In the genomic region with DNA sequence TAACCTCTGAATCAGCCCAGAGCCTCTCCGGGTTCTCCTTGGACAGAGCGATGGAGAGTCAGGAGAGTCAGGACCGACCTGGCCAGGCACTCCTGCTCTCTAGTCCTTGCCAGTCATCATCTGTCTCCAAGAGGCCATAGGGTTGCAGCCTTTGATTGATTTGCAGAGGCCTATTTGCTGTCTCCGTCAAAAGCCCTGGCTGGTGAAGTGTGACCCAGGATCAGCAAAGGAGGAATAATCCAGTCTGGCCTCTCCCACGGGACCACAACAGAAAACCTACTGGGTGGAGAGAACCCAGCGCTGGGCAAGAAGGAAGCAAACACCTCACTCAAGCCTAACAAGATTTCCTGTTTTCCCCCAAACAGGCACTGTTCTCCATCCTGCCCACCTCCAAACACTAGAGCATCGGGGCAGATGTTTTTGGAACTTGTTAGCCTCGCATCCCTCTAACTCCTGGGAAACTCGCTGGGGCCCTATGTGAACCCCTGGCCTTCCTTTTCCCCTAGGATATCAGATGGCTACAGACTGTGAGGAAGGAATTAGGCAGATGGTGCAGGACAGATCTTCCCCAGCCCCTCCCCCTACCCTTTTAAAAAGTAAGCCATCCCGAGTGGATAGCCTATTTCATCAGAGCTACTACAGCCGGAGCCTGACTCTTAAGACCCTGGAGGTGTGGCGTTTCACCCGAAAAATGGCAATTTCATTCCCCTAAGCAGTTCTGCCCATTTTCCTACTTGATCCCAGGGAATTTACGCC, we compare ENCODE assay signal across 10 cellular contexts. TPM values are rescaled to one million over a fixed set of nuclear protein-coding genes. Genes with fewer than 3 reads are reported as not detected.
DNase-seq lines count a peak whose midpoint lies in the region; ATAC-seq and TF ChIP-seq lines count a peak whose summit lies in the region.
"Had no signal": no experiment of that assay in that cellular context is flagged by ENCODE, and none has a peak within 500 bp of the region (broad histone marks: within the 10 kb centered on the region; RNA-seq: fewer than 3 reads in every experiment).

No MANE protein-coding gene starts in this region.

- CTCF ChIA-PET in CD4-positive, alpha-beta T cell (lab: Charles Lee): interaction anchor here (0.6 to 0.8 kb wide), 2 partner anchors 9 to 461 kb away, joined by 3 read pairs; no protein-coding TSS in a partner anchor

- POLR2A ChIA-PET in CD4-positive, alpha-beta T cell (lab: Charles Lee): interaction anchor here (1.1 kb wide), 1 partner anchor 10 kb away, joined by 3 read pairs; no protein-coding TSS in a partner anchor

- H3K4me3 ChIP-seq in HUES48 (ENCODE audit: low read depth, low read length) (no peak overlapping the region), trophoblast cell (ENCODE audit: low read depth, low read length) (no peak overlapping the region)
- H3K4me3 ChIP-seq: SJSA1 had no signal

- no peaks in the 10 kb centered on the region for H3K27me3 ChIP-seq in CD4-positive, alpha-beta T cell (ENCODE audit: control insufficient read depth, insufficient read depth, low read length)
- no peaks in the 10 kb centered on the region for H3K27me3 ChIP-seq in HUES48 (ENCODE audit: control insufficient read depth, insufficient read depth, low read length)
- H3K27me3 ChIP-seq in trophoblast cell (ENCODE audit: insufficient read depth, low read length): no peaks in the 10 kb centered on the region
- H3K27me3 ChIP-seq: SJSA1 had no signal

- H3K36me3 ChIP-seq in HUES48 (ENCODE audit: control insufficient read depth, insufficient read depth, low read length): peaks cover 98% of the 10 kb centered on the region
- peaks cover 51 to 64% of the 10 kb centered on the region in 2 experiments for H3K36me3 ChIP-seq in trophoblast cell (ENCODE audit: control insufficient read depth in 1 of 2, insufficient read depth in 2 of 2, low read length in 2 of 2)

- H3K9me3 ChIP-seq in CD4-positive, alpha-beta T cell (ENCODE audit: control insufficient read depth, low read length): no peaks in the 10 kb centered on the region
- H3K9me3 ChIP-seq in HUES48 (ENCODE audit: control insufficient read depth, insufficient read depth, low read length) (no peaks in the 10 kb centered on the region), trophoblast cell (ENCODE audit: insufficient read depth, low read depth, low read length) (no peaks in the 10 kb centered on the region)
- H3K9me3 ChIP-seq: SJSA1 had no signal

- peaks cover 10% of the 10 kb centered on the region for H3K36me3 Mint-ChIP-seq in CD4-positive, alpha-beta T cell (ENCODE audit: low read depth)
- H3K36me3 Mint-ChIP-seq in chondrocyte (ENCODE audit: low read depth): no peaks in the 10 kb centered on the region
- peaks cover 10% of the 10 kb centered on the region for H3K36me3 Mint-ChIP-seq in mesothelial cell of epicardium

- no peaks in the 10 kb centered on the region for H3K9me3 Mint-ChIP-seq in CD4-positive, alpha-beta T cell
- H3K9me3 Mint-ChIP-seq in chondrocyte (ENCODE audit: low read depth): no peaks in the 10 kb centered on the region
- no peaks in the 10 kb centered on the region for H3K9me3 Mint-ChIP-seq in mesothelial cell of epicardium

- peak overlapping the region; percentile 23 for H3K4me3 Mint-ChIP-seq in CD4-positive, alpha-beta T cell
- H3K4me3 Mint-ChIP-seq in chondrocyte (ENCODE audit: unreplicated experiment): no peak overlapping the region
- no peak overlapping the region for H3K4me3 Mint-ChIP-seq in mesothelial cell of epicardium

- peak overlapping the region; percentile 65 for H3K27ac Mint-ChIP-seq in CD4-positive, alpha-beta T cell
- peak overlapping the region; percentile 69 for H3K27ac Mint-ChIP-seq in chondrocyte (ENCODE audit: unreplicated experiment)
- peak overlapping the region; percentile 58 for H3K27ac Mint-ChIP-seq in mesothelial cell of epicardium

- no peak overlapping the region for H3K23ac ChIP-seq in trophoblast cell (ENCODE audit: low read length)

- no peak overlapping the region for H3K18ac ChIP-seq in trophoblast cell (ENCODE audit: low read length)

- H2AFZ ChIP-seq in trophoblast cell (ENCODE audit: insufficient read depth, low read length, poor library complexity): no peak overlapping the region

- no CpG with 5 or more reads among the region's 14 CpGs for WGBS in trophoblast cell (ENCODE audit: extremely low coverage, insufficient coverage, insufficient read length)

- no peak for DNase-seq in CD4-positive, alpha-beta T cell
- peak; percentile 50 for DNase-seq in chondrocyte (ENCODE audit: low spot score)
- DNase-seq in mesothelial cell of epicardium (ENCODE audit: low spot score in 2 of 2, unreplicated experiment in 2 of 2): no peak
- DNase-seq in NCI-H510A treated with DMSO at 0.1 percent for 48 hours (lab: John Stamatoyannopoulos, UW): no peak
- DNase-seq in stimulated activated naive CD8-positive, alpha-beta T cell treated with anti-CD3 and anti-CD28 coated beads, Interleukin-15, Interleukin-2, amounts not matched to agents 100 U/mL and 50 U/mL, for 24 hours: no peak
- no peak for DNase-seq in trophoblast cell
- no peak for DNase-seq in activated CD4-positive, alpha-beta T cell treated with anti-CD3 and anti-CD28 coated beads, Interleukin-2, amount 50 U/mL, for 48 hours
- DNase-seq: amniotic stem cell had no signal

- H3K14ac ChIP-seq in trophoblast cell (ENCODE audit: low read length): no peak overlapping the region

- H2BK5ac ChIP-seq in trophoblast cell (ENCODE audit: low read depth, low read length, poor library complexity): no peak overlapping the region

- intact Hi-C loops in CD4-positive, alpha-beta T cell (cut with DNase I, micrococcal nuclease): no loop called here

- H2BK120ac ChIP-seq in trophoblast cell (ENCODE audit: insufficient read depth, low read length, poor library complexity): no peak overlapping the region

- H3K4me2 ChIP-seq in trophoblast cell (ENCODE audit: low read length): no peak overlapping the region

- H3K9ac ChIP-seq in HUES48 (ENCODE audit: low read depth, low read length): no peak overlapping the region
- no peak overlapping the region for H3K9ac ChIP-seq in trophoblast cell (ENCODE audit: low read length)

- H3K79me1 ChIP-seq in trophoblast cell (ENCODE audit: low read length): no peaks in the 10 kb centered on the region

- ATAC-seq in CD4-positive, alpha-beta T cell (ENCODE audit: poor library complexity): no peak
- ATAC-seq in stimulated activated naive CD8-positive, alpha-beta T cell treated with anti-CD3 and anti-CD28 coated beads, Interleukin-15, Interleukin-2, amounts not matched to agents 100 U/mL and 50 U/mL, for 24 hours: no peak

- no peak overlapping the region for H2BK12ac ChIP-seq in trophoblast cell (ENCODE audit: low read length)

- no peak overlapping the region for H2AK5ac ChIP-seq in trophoblast cell (ENCODE audit: low read length)

- TF ChIP-seq CTCF in CD4-positive, alpha-beta T cell (IDR thresholded peaks at IDR 0.05): no peak
- TF ChIP-seq CTCF in chondrocyte (IDR thresholded peaks at IDR 0.05): no peak
- no peak for TF ChIP-seq CTCF in mesothelial cell of epicardium (IDR thresholded peaks at IDR 0.05; ENCODE audit: unreplicated experiment)

- H4K12ac ChIP-seq in trophoblast cell (ENCODE audit: low read depth, low read length): no peak overlapping the region

- H3K27ac ChIP-seq in CD4-positive, alpha-beta T cell (ENCODE audit: low read depth, low read length): no peak overlapping the region
- peak overlapping the region; percentile 23 for H3K27ac ChIP-seq in HUES48 (ENCODE audit: low read depth, low read length)
- no peak overlapping the region for H3K27ac ChIP-seq in trophoblast cell (ENCODE audit: low read depth, low read length)
- H3K27ac ChIP-seq: SJSA1 had no signal

- H3K4ac ChIP-seq in trophoblast cell (ENCODE audit: low read depth, low read length): no peak overlapping the region

- H3K79me2 ChIP-seq in trophoblast cell (ENCODE audit: control insufficient read depth, insufficient read depth, low read length, poor library complexity): no peaks in the 10 kb centered on the region

- H4K91ac ChIP-seq in trophoblast cell (ENCODE audit: low read depth, low read length): no peak overlapping the region

- no peaks in the 10 kb centered on the region for H3K27me3 Mint-ChIP-seq in CD4-positive, alpha-beta T cell
- no peaks in the 10 kb centered on the region for H3K27me3 Mint-ChIP-seq in chondrocyte (ENCODE audit: low read depth)
- no peaks in the 10 kb centered on the region for H3K27me3 Mint-ChIP-seq in mesothelial cell of epicardium (ENCODE audit: low read depth)

- no peak overlapping the region for H4K8ac ChIP-seq in trophoblast cell (ENCODE audit: low read depth, low read length)

- H3K4me1 ChIP-seq in HUES48 (ENCODE audit: control insufficient read depth, insufficient read depth, low read length): no peaks in the 10 kb centered on the region
- no peaks in the 10 kb centered on the region for H3K4me1 ChIP-seq in trophoblast cell (ENCODE audit: control insufficient read depth in 1 of 2, insufficient read depth in 2 of 2, low read length in 2 of 2)

- H3K4me1 Mint-ChIP-seq in CD4-positive, alpha-beta T cell (ENCODE audit: low read depth): peaks cover 33% of the 10 kb centered on the region
- H3K4me1 Mint-ChIP-seq in chondrocyte (ENCODE audit: low read depth) (peaks cover 20% of the 10 kb centered on the region), mesothelial cell of epicardium (peaks cover 13% of the 10 kb centered on the region)

RNA-seq across cellular contexts. Expression of a gene that starts 54.3 kb away (rescaled TPM):
- total RNA-seq in CD4-positive, alpha-beta T cell: under 1 TPM; 0.16 to 0.47 TPM
- 11.9 to 14.5 TPM (median 14.0 TPM) in 3 replicates for total RNA-seq in chondrocyte
- total RNA-seq in mesothelial cell of epicardium: 213 to 245 TPM (median 216 TPM) in 3 replicates
- 124 and 125 TPM in 2 replicates for polyA plus RNA-seq in trophoblast cell (2013)

Comparison
In these comparisons a context has a peak if more than half of its experiments do, and no peak if none do; other contexts are left out.
1. RNA of a gene that starts 54.3 kb away (total RNA-seq): 213 to 245 TPM in mesothelial cell of epicardium; 11.9 to 14.5 TPM in chondrocyte and 0.16 to 0.47 TPM in CD4-positive, alpha-beta T cell; every median in the first group is over 10 times any median in the second.
2. Peak in every context shown above with its lines, with median percentiles within 50 percentile points of each other: H3K27ac Mint-ChIP-seq.